In the genomic region with DNA sequence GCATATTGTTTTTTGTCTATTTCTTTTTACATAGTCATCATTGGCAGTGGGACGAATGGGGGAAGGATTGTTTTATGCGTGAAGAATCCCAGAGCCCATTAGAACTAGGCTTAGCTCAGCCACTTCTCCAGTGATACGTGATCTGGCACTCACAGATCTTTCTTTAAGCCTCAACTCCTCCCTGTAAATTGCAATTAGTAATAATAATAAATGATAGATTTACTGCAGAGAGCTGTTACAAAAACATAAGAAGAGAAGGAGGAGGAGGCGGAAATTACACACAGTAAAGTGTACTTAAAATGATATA, we compare ENCODE assay signal across 15 cellular contexts.
DNase-seq lines count a peak whose midpoint lies in the region; ATAC-seq and TF ChIP-seq lines count a peak whose summit lies in the region.
"Had no signal": no experiment of that assay in that cellular context is flagged by ENCODE, and none has a peak within 500 bp of the region (broad histone marks: within the 10 kb centered on the region; RNA-seq: fewer than 3 reads in every experiment).

No MANE protein-coding gene starts in this region.

- TF ChIP-seq POLR2A in GM18505 (IDR thresholded peaks at IDR 0.05; ENCODE audit: borderline replicate concordance, extremely low read depth, insufficient read depth, insufficient read length): no peak

- no peak for DNase-seq in activated effector memory CD4-positive, alpha-beta T cell treated with Interleukin-2 at 50 U/mL for 16 hours
- DNase-seq in iPS-NIHi7 (ENCODE audit: extremely low spot score): no peak
- DNase-seq in tibial artery: no peak
- DNase-seq: activated CD8-positive, alpha-beta memory T cell treated with anti-CD3 and anti-CD28 coated beads for 24 hours; aorta; DMS153 had no signal

- intact Hi-C loops in tibial artery (cut with DNase I; ENCODE audit: low total_unique reads): loop anchor here (10.0 kb wide), 2 partner anchors 718 to 1458 kb away; no protein-coding TSS in a partner anchor

- H3K4me3 ChIP-seq in iPS-20b (ENCODE audit: low read length) (no peak overlapping the region), tibial artery (no peak overlapping the region)
- H3K4me3 ChIP-seq: colonic mucosa, heart left ventricle, transverse colon had no signal

- no peak for TF ChIP-seq CTCF in tibial artery (IDR thresholded peaks at IDR 0.05)

- H3K27ac ChIP-seq in iPS-20b (ENCODE audit: low read length) (no peak overlapping the region), tibial artery (no peak overlapping the region)
- H3K27ac ChIP-seq: colonic mucosa, heart left ventricle, transverse colon had no signal

- peak; percentile 19 for ATAC-seq in GM18505 (IDR thresholded peaks at IDR 0.05; ENCODE audit: unreplicated experiment)
- peak; percentile 16 for ATAC-seq in GM21447 (IDR thresholded peaks at IDR 0.05; ENCODE audit: unreplicated experiment)
- ATAC-seq in HG03097 (IDR thresholded peaks at IDR 0.05; ENCODE audit: low FRiP score, unreplicated experiment): peak; percentile 25
- no peak for ATAC-seq in HG02763 (IDR thresholded peaks at IDR 0.05; ENCODE audit: unreplicated experiment)
- ATAC-seq: heart left ventricle; stimulated activated memory B cell treated with anti-CD40 and anti-IgM and Interleukin-4, amounts not matched to agents 10 μg/mL and 1 μg/mL and 100 μg/mL, for 72 hours had no signal

- H3K27me3 ChIP-seq in iPS-20b (ENCODE audit: insufficient read depth, low read length) (no peaks in the 10 kb centered on the region), tibial artery (no peaks in the 10 kb centered on the region)
- H3K27me3 ChIP-seq: colonic mucosa, transverse colon had no signal

- H3K9ac ChIP-seq in iPS-20b (ENCODE audit: low read depth, low read length): 0 out of 2 replicates have a peak overlapping the region, but pooled peaks have one; percentile 17

- peaks cover 9% of the 10 kb centered on the region for H3K4me1 ChIP-seq in iPS-20b (ENCODE audit: insufficient read depth, low read length)
- H3K4me1 ChIP-seq in tibial artery: no peaks in the 10 kb centered on the region
- H3K4me1 ChIP-seq: colonic mucosa, heart left ventricle, transverse colon had no signal

- H3K9me3 ChIP-seq in iPS-20b (ENCODE audit: insufficient read depth, low read depth, low read length) (no peaks in the 10 kb centered on the region), tibial artery (no peaks in the 10 kb centered on the region)
- H3K9me3 ChIP-seq: colonic mucosa, heart left ventricle, transverse colon had no signal

- H3K36me3 ChIP-seq in iPS-20b (ENCODE audit: insufficient read depth, low read depth, low read length) (no peaks in the 10 kb centered on the region), tibial artery (no peaks in the 10 kb centered on the region)
- H3K36me3 ChIP-seq: colonic mucosa, heart left ventricle, transverse colon had no signal
